In genomic region chr5:12384005-12384404, GRCh38 we compare ENCODE assay signal across 29 cellular contexts.
"Had no signal": no experiment of that assay in that cellular context is flagged by ENCODE, and none has a peak within 500 bp of the region (broad histone marks: within the 10 kb centered on the region; RNA-seq: fewer than 3 reads in every experiment).

No MANE protein-coding gene starts in this region.

- ATAC-seq: activated CD4-positive, CD25-positive, alpha-beta regulatory T cell treated with anti-CD3 and anti-CD28 coated beads, Interleukin-2, amount 50 U/mL, for 24 hours; activated CD8-positive, alpha-beta memory T cell treated with anti-CD3 and anti-CD28 coated beads, Interleukin-2, amount 10 ng/mL, durations not matched to agents 7 days and 5 days; activated CD8-positive, alpha-beta T cell treated with anti-CD3 and anti-CD28 coated beads for 36 hours; activated naive CD4-positive, alpha-beta T cell treated with anti-CD3 and anti-CD28 coated beads, Interleukin-2, amount 50 U/mL, for 72 hours; esophagus mucosa had no signal

- H3K4me1 ChIP-seq: ascending aorta, breast epithelium, colonic mucosa had no signal

- H3K4me1 Mint-ChIP-seq: activated B cell treated with CpG ODN at 0.5 μM for 24 hours; activated CD8-positive, alpha-beta memory T cell treated with anti-CD3 and anti-CD28 coated beads, Interleukin-2, amount 10 ng/mL, durations not matched to agents 7 days and 5 days; activated naive CD4-positive, alpha-beta T cell treated with anti-CD3 and anti-CD28 coated beads, Interleukin-2, amount 10 ng/mL, durations not matched to agents 7 days and 5 days; activated naive CD8-positive, alpha-beta T cell treated with anti-CD3 and anti-CD28 coated beads, Interleukin-2, amount 10 ng/mL, durations not matched to agents 7 days and 5 days; brain had no signal

- H3K27me3 Mint-ChIP-seq: activated B cell treated with CpG ODN at 0.5 μM for 24 hours; activated CD8-positive, alpha-beta memory T cell treated with anti-CD3 and anti-CD28 coated beads, Interleukin-2, amount 10 ng/mL, durations not matched to agents 7 days and 5 days; activated CD8-positive, alpha-beta T cell treated with anti-CD3 and anti-CD28 coated beads for 36 hours; activated naive CD4-positive, alpha-beta T cell treated with anti-CD3 and anti-CD28 coated beads, Interleukin-2, amount 10 ng/mL, durations not matched to agents 7 days and 5 days; activated naive CD8-positive, alpha-beta T cell treated with anti-CD3 and anti-CD28 coated beads, Interleukin-2, amount 10 ng/mL, durations not matched to agents 7 days and 5 days had no signal

- H3K27me3 ChIP-seq: ascending aorta, breast epithelium, cardiac muscle cell, colonic mucosa had no signal

- H3K4me3 Mint-ChIP-seq: activated B cell treated with CpG ODN at 0.5 μM for 24 hours; activated CD8-positive, alpha-beta memory T cell treated with anti-CD3 and anti-CD28 coated beads, Interleukin-2, amount 10 ng/mL, durations not matched to agents 7 days and 5 days; activated CD8-positive, alpha-beta T cell treated with anti-CD3 and anti-CD28 coated beads for 36 hours; activated naive CD4-positive, alpha-beta T cell treated with anti-CD3 and anti-CD28 coated beads, Interleukin-2, amount 10 ng/mL, durations not matched to agents 7 days and 5 days; activated naive CD8-positive, alpha-beta T cell treated with anti-CD3 and anti-CD28 coated beads, Interleukin-2, amount 10 ng/mL, durations not matched to agents 7 days and 5 days; brain; T-helper 1 cell treated with Interleukin-12 subunit alpha and Interleukin-12 subunit beta and Interleukin-4 antibody, amounts not matched to agents 30 μg/mL and 1 μg/mL, for 36 hours had no signal

- H3K36me3 ChIP-seq: ascending aorta, breast epithelium, cardiac muscle cell, colonic mucosa, WERI-Rb-1 had no signal

- H3K4me3 ChIP-seq: ascending aorta, breast epithelium, cardiac muscle cell, colonic mucosa had no signal

- H3K27ac ChIP-seq: ascending aorta, breast epithelium, cardiac muscle cell, colonic mucosa, WERI-Rb-1 had no signal

- H3K27ac Mint-ChIP-seq: activated B cell treated with CpG ODN at 0.5 μM for 24 hours; activated CD8-positive, alpha-beta memory T cell treated with anti-CD3 and anti-CD28 coated beads, Interleukin-2, amount 10 ng/mL, durations not matched to agents 7 days and 5 days; activated CD8-positive, alpha-beta T cell treated with anti-CD3 and anti-CD28 coated beads for 36 hours; activated naive CD4-positive, alpha-beta T cell treated with anti-CD3 and anti-CD28 coated beads, Interleukin-2, amount 10 ng/mL, durations not matched to agents 7 days and 5 days; activated naive CD4-positive, alpha-beta T cell treated with anti-CD3 and anti-CD28 coated beads, Interleukin-2, amount 50 U/mL, for 72 hours; activated naive CD8-positive, alpha-beta T cell treated with anti-CD3 and anti-CD28 coated beads, Interleukin-2, amount 10 ng/mL, durations not matched to agents 7 days and 5 days; brain; T-helper 1 cell treated with Interleukin-12 subunit alpha and Interleukin-12 subunit beta and Interleukin-4 antibody, amounts not matched to agents 30 μg/mL and 1 μg/mL, for 36 hours had no signal

- H3K36me3 Mint-ChIP-seq: activated CD8-positive, alpha-beta memory T cell treated with anti-CD3 and anti-CD28 coated beads, Interleukin-2, amount 10 ng/mL, durations not matched to agents 7 days and 5 days; activated naive CD4-positive, alpha-beta T cell treated with anti-CD3 and anti-CD28 coated beads, Interleukin-2, amount 10 ng/mL, durations not matched to agents 7 days and 5 days; activated naive CD8-positive, alpha-beta T cell treated with anti-CD3 and anti-CD28 coated beads, Interleukin-2, amount 10 ng/mL, durations not matched to agents 7 days and 5 days; brain had no signal

- H3K9me3 ChIP-seq: ascending aorta, colonic mucosa had no signal

- DNase-seq: activated B cell treated with CpG ODN at 0.5 μM for 24 hours; activated CD4-positive, alpha-beta T cell treated with anti-CD3 and anti-CD28 coated beads for 48 hours; activated CD4-positive, alpha-beta T cell treated with anti-CD3 and anti-CD28 coated beads, Interleukin-2, amount 50 U/mL, for 1 hour; activated CD4-positive, alpha-beta T cell treated with anti-CD3 and anti-CD28 coated beads, Interleukin-2, amount 50 U/mL, for 48 hours; activated CD8-positive, alpha-beta memory T cell treated with anti-CD3 and anti-CD28 coated beads, Interleukin-2, amount 10 ng/mL, durations not matched to agents 7 days and 5 days; activated CD8-positive, alpha-beta memory T cell treated with anti-CD3 and anti-CD28 coated beads, Interleukin-2, amount 50 U/mL, for 4 hours; activated CD8-positive, alpha-beta T cell treated with anti-CD3 and anti-CD28 coated beads for 36 hours; activated gamma-delta T cell; activated naive CD4-positive, alpha-beta T cell; activated naive CD4-positive, alpha-beta T cell treated with anti-CD3 and anti-CD28 coated beads, Interleukin-2, amount 10 ng/mL, durations not matched to agents 7 days and 5 days; activated naive CD8-positive, alpha-beta T cell treated with anti-CD3 and anti-CD28 coated beads, Interleukin-2, amount 10 ng/mL, durations not matched to agents 7 days and 5 days; activated T-cell treated with anti-CD3 and anti-CD28 coated beads, Interleukin-2, amount 50 U/mL, for 1 hour; activated T-cell treated with anti-CD3 and anti-CD28 coated beads, Interleukin-2, amount 50 U/mL, for 48 hours; central memory CD4-positive, alpha-beta T cell; cerebellar nuclear complex; colonic mucosa; effector CD8-positive, alpha-beta T cell; foreskin fibroblast; head of caudate nucleus; T1000; WERI-Rb-1 had no signal
